Comparison of ENCODE assay signal across 20 cellular contexts in genomic region chr5:141371572-141372475, GRCh38. TPM values are rescaled to one million over a fixed set of nuclear protein-coding genes. Genes with fewer than 3 reads are reported as not detected.
"Had no signal": no experiment of that assay in that cellular context is flagged by ENCODE, and none has a peak within 500 bp of the region (broad histone marks: within the 10 kb centered on the region; RNA-seq: fewer than 3 reads in every experiment).

No MANE protein-coding gene starts in this region.

- H3K27ac ChIP-seq: cardiac muscle cell, dorsolateral prefrontal cortex, epithelial cell of prostate, neutrophil, parathyroid adenoma, SJSA1, testis, upper lobe of right lung had no signal

- H3K9me3 ChIP-seq: testis had no signal

- H3K27me3 ChIP-seq: cardiac muscle cell, SJSA1, testis had no signal

- H2AFZ ChIP-seq: parathyroid adenoma had no signal

- DNase-seq: activated CD4-positive, alpha-beta memory T cell treated with anti-CD3 and anti-CD28 coated beads for 36 hours; activated gamma-delta T cell treated with Interleukin-2 at 50 U/mL for 16 hours; activated T-cell treated with anti-CD3 and anti-CD28 coated beads for 4 hours; amygdala; dorsolateral prefrontal cortex; foreskin fibroblast; hippocampal formation; islet precursor cell; left colon; midbrain; natural killer cell; T-helper 2 cell; testis; upper lobe of right lung had no signal

- H3K9ac ChIP-seq: parathyroid adenoma had no signal

- ATAC-seq: activated naive CD4-positive, alpha-beta T cell treated with anti-CD3 and anti-CD28 coated beads, Interleukin-2, amount 50 U/mL, for 72 hours; left colon; natural killer cell; upper lobe of right lung had no signal

- H3K4me1 ChIP-seq: parathyroid adenoma, SJSA1, testis, upper lobe of right lung had no signal

- H3K4me3 ChIP-seq: cardiac muscle cell, dorsolateral prefrontal cortex, SJSA1, testis, upper lobe of right lung had no signal

- H3K36me3 ChIP-seq: cardiac muscle cell, neutrophil, SJSA1, upper lobe of right lung had no signal

- H3K79me2 ChIP-seq: parathyroid adenoma had no signal

RNA-seq across cellular contexts. Expression of gene PCDHGA5, which starts 7.9 kb away (rescaled TPM):
- total RNA-seq: activated CD4-positive, alpha-beta memory T cell treated with anti-CD3 and anti-CD28 coated beads for 36 hours had no signal

RNA-seq across cellular contexts. Expression of gene PCDHGA7, which starts 10.7 kb away (rescaled TPM):
- total RNA-seq: activated naive CD4-positive, alpha-beta T cell treated with anti-CD3 and anti-CD28 coated beads, Interleukin-2, amount 50 U/mL, for 72 hours had no signal
